Comparison of ENCODE assay signal across 1 cellular context in the genomic region with DNA sequence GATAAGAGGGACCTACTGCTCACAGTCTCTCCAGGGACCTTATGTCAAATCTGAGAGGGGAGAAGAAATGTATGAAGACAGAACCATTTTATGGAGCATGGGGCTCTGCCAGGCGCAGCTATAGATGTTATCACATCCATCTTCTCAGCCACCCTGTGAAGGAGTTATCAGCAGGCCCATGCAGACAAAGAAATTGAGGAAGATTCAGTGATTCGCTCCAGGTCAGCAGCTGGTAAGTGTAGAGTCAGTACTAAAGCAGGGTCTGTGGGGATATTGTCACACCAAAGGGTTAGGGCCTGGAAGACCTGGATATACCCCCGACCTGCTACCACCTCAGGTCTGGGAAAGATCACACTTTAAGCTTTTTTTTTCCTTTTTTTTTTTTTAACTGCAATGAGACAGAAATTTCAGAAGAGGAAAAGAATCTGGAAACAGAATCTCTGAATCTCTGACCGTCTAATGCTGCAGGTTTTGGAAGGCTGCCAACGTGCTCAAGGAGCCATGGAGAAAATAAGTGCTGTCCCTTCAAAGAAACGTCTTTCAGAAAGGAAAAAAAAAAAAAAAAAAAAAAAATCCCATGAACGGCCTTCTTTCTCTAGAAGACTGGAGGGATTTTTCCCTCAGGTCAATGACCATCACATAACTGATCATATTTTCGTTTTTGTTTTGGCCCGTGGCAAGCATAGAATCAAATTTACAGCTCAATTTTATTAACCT.
A peak's percentile ranks its signal among the peaks of the same experiment; 100 is the strongest.
TF ChIP-seq lines count a peak whose summit lies in the region.

No MANE protein-coding gene starts in this region.

TF ChIP-seq in K562, 482 proteins besides CTCF, POLR2A, EP300 and RAD21:
- TF ChIP-seq ZNF431 (CRISPR knock-in tag; IDR thresholded peaks at IDR 0.05) (no peak), NFIC (IDR thresholded peaks at IDR 0.05) (peak; percentile 24; the same call in 1 of the 2 replicates)
- TF ChIP-seq, protein P1, sequence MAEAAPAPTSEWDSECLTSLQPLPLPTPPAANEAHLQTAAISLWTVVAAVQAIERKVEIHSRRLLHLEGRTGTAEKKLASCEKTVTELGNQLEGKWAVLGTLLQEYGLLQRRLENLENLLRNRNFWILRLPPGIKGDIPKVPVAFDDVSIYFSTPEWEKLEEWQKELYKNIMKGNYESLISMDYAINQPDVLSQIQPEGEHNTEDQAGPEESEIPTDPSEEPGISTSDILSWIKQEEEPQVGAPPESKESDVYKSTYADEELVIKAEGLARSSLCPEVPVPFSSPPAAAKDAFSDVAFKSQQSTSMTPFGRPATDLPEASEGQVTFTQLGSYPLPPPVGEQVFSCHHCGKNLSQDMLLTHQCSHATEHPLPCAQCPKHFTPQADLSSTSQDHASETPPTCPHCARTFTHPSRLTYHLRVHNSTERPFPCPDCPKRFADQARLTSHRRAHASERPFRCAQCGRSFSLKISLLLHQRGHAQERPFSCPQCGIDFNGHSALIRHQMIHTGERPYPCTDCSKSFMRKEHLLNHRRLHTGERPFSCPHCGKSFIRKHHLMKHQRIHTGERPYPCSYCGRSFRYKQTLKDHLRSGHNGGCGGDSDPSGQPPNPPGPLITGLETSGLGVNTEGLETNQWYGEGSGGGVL (CRISPR knock-in tag; IDR thresholded peaks at IDR 0.05): no peak
